ENCODE assay signal across 8 cellular contexts in genomic region chr6:98845201-98846020, GRCh38. TPM values are rescaled to one million over a fixed set of nuclear protein-coding genes. Genes with fewer than 3 reads are reported as not detected.
A peak's percentile ranks its signal among the peaks of the same experiment; 100 is the strongest.
DNase-seq lines count a peak whose midpoint lies in the region; ATAC-seq and TF ChIP-seq lines count a peak whose summit lies in the region.

No MANE protein-coding gene starts in this region.

- no peaks in the 10 kb centered on the region for H3K9me2 ChIP-seq in SK-N-SH

- intact Hi-C loops in Right ventricle myocardium superior (cut with DNase I): no loop called here

- CTCF ChIA-PET in SK-N-SH (lab: Yijun Ruan, JAX): interaction anchor here (0.6 to 2.2 kb wide), 30 partner anchors 8 to 1656 kb away, joined by 3 to 9 read pairs (median 4); partner anchors contain the start of genes FBXL4 and POU3F2

- peak overlapping the region; percentile 47 to 53; a peak in 2 of 4 replicates for H3K27ac ChIP-seq in SK-N-SH (ENCODE audit: low read depth in 2 of 2, low read length in 1 of 2)

- DNase-seq in GM10266 (ENCODE audit: extremely low spot score): peak; percentile 84
- peak; percentile 51 for DNase-seq in HFF-Myc (ENCODE audit: extremely low read depth, low read depth)
- DNase-seq in MV-4-11 (lab: John Stamatoyannopoulos, UW): peak; percentile 30
- DNase-seq in SK-N-SH: peak; percentile 89
- DNase-seq in activated naive CD8-positive, alpha-beta T cell treated with anti-CD3 and anti-CD28 coated beads, Interleukin-2, amount 50 U/mL, for 24 hours: peak; percentile 77
- DNase-seq in Right ventricle myocardium superior: peak; percentile 79
- DNase-seq in pons (ENCODE audit: low spot score): peak; percentile 95
- no peak for DNase-seq in cortex of kidney (lab: John Stamatoyannopoulos, UW)

- peaks cover 15% of the 10 kb centered on the region for H3K4me1 Mint-ChIP-seq in activated naive CD8-positive, alpha-beta T cell treated with anti-CD3 and anti-CD28 coated beads, Interleukin-2, amount 50 U/mL, for 24 hours

- TF ChIP-seq RAD21 in SK-N-SH (IDR thresholded peaks at IDR 0.05; ENCODE audit: low read length): peak; percentile 97

- peaks cover 0 to 5% of the 10 kb centered on the region in 2 experiments; a peak in 1 of 4 replicates for H3K4me1 ChIP-seq in SK-N-SH (ENCODE audit: control insufficient read depth in 1 of 2, insufficient read depth in 2 of 2, low read depth in 1 of 2, low read length in 1 of 2)

- H3K27me3 ChIP-seq in SK-N-SH (ENCODE audit: insufficient read depth): no peaks in the 10 kb centered on the region

- no peak overlapping the region for H3K4me3 ChIP-seq in HFF-Myc (replicated peaks; ENCODE audit: low read depth, low read length)
- H3K4me3 ChIP-seq in SK-N-SH (ENCODE audit: low read depth in 2 of 2, low read length in 1 of 2): peak overlapping the region; percentile 66 to 78

- no peaks in the 10 kb centered on the region for H3K36me3 Mint-ChIP-seq in activated naive CD8-positive, alpha-beta T cell treated with anti-CD3 and anti-CD28 coated beads, Interleukin-2, amount 50 U/mL, for 24 hours (ENCODE audit: low read depth)

- no peaks in the 10 kb centered on the region for H3K9me3 Mint-ChIP-seq in activated naive CD8-positive, alpha-beta T cell treated with anti-CD3 and anti-CD28 coated beads, Interleukin-2, amount 50 U/mL, for 24 hours

- H3K9ac ChIP-seq in SK-N-SH: peak overlapping the region; percentile 58; the same call in 1 of the 2 replicates

- under 1% methylated on average over 31 of the region's 50 CpGs for WGBS in SK-N-SH (ENCODE audit: low lambda C conversion rate)

- H3K79me2 ChIP-seq in SK-N-SH (ENCODE audit: insufficient read depth): no peaks in the 10 kb centered on the region

- no peak overlapping the region for H3K27ac Mint-ChIP-seq in activated naive CD8-positive, alpha-beta T cell treated with anti-CD3 and anti-CD28 coated beads, Interleukin-2, amount 50 U/mL, for 24 hours

- no peak for TF ChIP-seq EP300 in SK-N-SH (IDR thresholded peaks at IDR 0.05; ENCODE audit: borderline replicate concordance in 1 of 2, low read depth in 1 of 2, low read length in 1 of 2)

- peak overlapping the region; percentile 94 for H3K4me2 ChIP-seq in SK-N-SH

- no peaks in the 10 kb centered on the region for H3K36me3 ChIP-seq in SK-N-SH (replicated peaks in 1 of 2; ENCODE audit: control insufficient read depth in 1 of 2, insufficient read depth in 2 of 2, low read length in 1 of 2)

- H4K20me1 ChIP-seq in SK-N-SH (ENCODE audit: insufficient read depth): no peaks in the 10 kb centered on the region

- no peaks in the 10 kb centered on the region for H3F3A ChIP-seq in SK-N-SH (replicated peaks; ENCODE audit: insufficient read depth)

- H2AFZ ChIP-seq in SK-N-SH (ENCODE audit: low read depth): peak overlapping the region; percentile 96

- peak overlapping the region; percentile 52 for H3K4me3 Mint-ChIP-seq in activated naive CD8-positive, alpha-beta T cell treated with anti-CD3 and anti-CD28 coated beads, Interleukin-2, amount 50 U/mL, for 24 hours

- peak; percentile 90 for TF ChIP-seq CTCF in GM10266 (IDR thresholded peaks at IDR 0.05; ENCODE audit: control insufficient read depth, insufficient read depth, low read depth, missing control alignments)
- peak; percentile 84 for TF ChIP-seq CTCF in HFF-Myc (IDR thresholded peaks at IDR 0.05; ENCODE audit: low read depth, low read length, missing control alignments)
- TF ChIP-seq CTCF in SK-N-SH (IDR thresholded peaks at IDR 0.05): peak; percentile 94

- H3K27me3 Mint-ChIP-seq in activated naive CD8-positive, alpha-beta T cell treated with anti-CD3 and anti-CD28 coated beads, Interleukin-2, amount 50 U/mL, for 24 hours: peaks cover 77% of the 10 kb centered on the region

- no peaks in the 10 kb centered on the region for H3K9me3 ChIP-seq in SK-N-SH

- peak; percentile 52 for ATAC-seq in activated naive CD8-positive, alpha-beta T cell treated with anti-CD3 and anti-CD28 coated beads, Interleukin-2, amount 50 U/mL, for 24 hours
- peak; percentile 81 for ATAC-seq in Right ventricle myocardium superior (ENCODE audit: poor library complexity)

- POLR2A ChIA-PET in SK-N-SH (lab: Yijun Ruan, JAX): no interaction called here

TF ChIP-seq in SK-N-SH, 30 proteins besides CTCF, POLR2A, EP300 and RAD21:
- TF ChIP-seq RCOR1 (IDR thresholded peaks at IDR 0.05; ENCODE audit: low read length) (peak; percentile 37; the same call in 1 of the 2 replicates), MAX (IDR thresholded peaks at IDR 0.05; ENCODE audit: low read depth) (peak; percentile 72), SMC3 (IDR thresholded peaks at IDR 0.05; ENCODE audit: low read depth, low read length) (peak; percentile 91), TCF12 (IDR thresholded peaks at IDR 0.05) (peak; percentile 38; the same call in 1 of the 2 replicates), YY1 (IDR thresholded peaks at IDR 0.05; ENCODE audit: low read depth) (no peak), REST (IDR thresholded peaks at IDR 0.05; ENCODE audit: low read depth, low read length) (0 out of 2 replicates have a peak, but pooled peaks have one; percentile 7), MXI1 (IDR thresholded peaks at IDR 0.05; ENCODE audit: low read depth, low read length) (no peak; the same call in 1 of the 2 replicates), FOXJ3 (CRISPR knock-in tag; IDR thresholded peaks at IDR 0.05) (no peak), CHD2 (IDR thresholded peaks at IDR 0.05; ENCODE audit: low read length, partially characterized antibody) (peak; percentile 48)

RNA-seq across cellular contexts. Expression of gene POU3F2, which starts 11.0 kb away (rescaled TPM):
- polyA plus RNA-seq in SK-N-SH (2012; rRNA removed): 0.93 and 1.0 TPM in 2 replicates
- 0.92 and 1.1 TPM in 2 replicates for polyA plus RNA-seq in SK-N-SH (2012; cell fraction: cytosol; rRNA removed)
- 0.89 and 1.0 TPM in 2 replicates for polyA plus RNA-seq in SK-N-SH (2012; cell fraction: nucleus; rRNA removed)
- not detected for total RNA-seq in Right ventricle myocardium superior
